In genomic region chr21:43323244-43324005, GRCh38 we compare ENCODE assay signal across 15 cellular contexts.
DNase-seq lines count a peak whose midpoint lies in the region; ATAC-seq and TF ChIP-seq lines count a peak whose summit lies in the region.
"Had no signal": no experiment of that assay in that cellular context is flagged by ENCODE, and none has a peak within 500 bp of the region (broad histone marks: within the 10 kb centered on the region; RNA-seq: fewer than 3 reads in every experiment).

No MANE protein-coding gene starts in this region.

- ATAC-seq in heart left ventricle = peak; percentile 84 to 88 (median 86)
- no peak for ATAC-seq in activated T-helper 17 cell treated with anti-CD3 and anti-CD28 coated beads, Interleukin-2, amount 50 U/mL, for 72 hours (replicated peaks)

- H3K4me1 ChIP-seq in heart left ventricle = peaks cover 0 to 23% (median 1%) of the 10 kb centered on the region in 12 donors
- peaks cover 11 to 26% of the 10 kb centered on the region in 2 donors for H3K4me1 ChIP-seq in neuronal stem cell (ENCODE audit: control insufficient read depth in 2 of 2, insufficient read depth in 1 of 2, low read depth in 1 of 2, low read length in 2 of 2)
- peaks cover 29% of the 10 kb centered on the region for H3K4me1 ChIP-seq in MM.1S (ENCODE audit: low read length)
- H3K4me1 ChIP-seq in mesendoderm (ENCODE audit: control insufficient read depth, low read depth, low read length) = no peaks in the 10 kb centered on the region

- H4K91ac ChIP-seq in neuronal stem cell (ENCODE audit: low read depth, low read length, poor library complexity) = no peak overlapping the region

- no peak overlapping the region for H2AFZ ChIP-seq in neuronal stem cell (ENCODE audit: low read length)
- no peak overlapping the region for H2AFZ ChIP-seq in MM.1S (ENCODE audit: low read length)

- no peak overlapping the region for H3K9ac ChIP-seq in neuronal stem cell (ENCODE audit: low read depth, low read length, poor library complexity)
- no peak overlapping the region for H3K9ac ChIP-seq in MM.1S (ENCODE audit: low read length)
- no peak overlapping the region for H3K9ac ChIP-seq in mesendoderm (ENCODE audit: low read length)

- H3K23ac ChIP-seq in neuronal stem cell (ENCODE audit: low read depth, low read length, poor library complexity) (peak overlapping the region; percentile 76), mesendoderm (ENCODE audit: low read length) (no peak overlapping the region)

- H3K36me3 ChIP-seq in heart left ventricle (no peaks in the 10 kb centered on the region), neuronal stem cell (replicated peaks in 1 of 2; ENCODE audit: control insufficient read depth in 2 of 2, insufficient read depth in 2 of 2, low read length in 2 of 2) (no peaks in the 10 kb centered on the region), MM.1S (replicated peaks; ENCODE audit: insufficient read depth, low read length) (no peaks in the 10 kb centered on the region), mesendoderm (ENCODE audit: control insufficient read depth, insufficient read depth, low read length) (no peaks in the 10 kb centered on the region)
- H3K36me3 ChIP-seq: thoracic aorta had no signal

- H3K27ac ChIP-seq in heart left ventricle = peak overlapping the region in 8 of 12 donors; percentile 42 to 76 (median 66)
- no peak overlapping the region for H3K27ac ChIP-seq in neuronal stem cell (replicated peaks; ENCODE audit: low read length)
- H3K27ac ChIP-seq in MM.1S (ENCODE audit: low read length) = no peak overlapping the region
- H3K27ac ChIP-seq in mesendoderm (ENCODE audit: low read depth, low read length) = no peak overlapping the region
- H3K27ac ChIP-seq: HL-60, thoracic aorta had no signal

- peaks cover 3% of the 10 kb centered on the region for H3K27me3 Mint-ChIP-seq in activated T-helper 17 cell treated with anti-CD3 and anti-CD28 coated beads, Interleukin-2, amount 50 U/mL, for 72 hours
- H3K27me3 Mint-ChIP-seq: activated naive CD8-positive, alpha-beta T cell treated with anti-CD3 and anti-CD28 coated beads, Interleukin-2, amount 10 ng/mL, durations not matched to agents 7 days and 5 days had no signal

- no peak overlapping the region for H2BK12ac ChIP-seq in neuronal stem cell (ENCODE audit: low read length)

- H2BK15ac ChIP-seq in neuronal stem cell (ENCODE audit: low read length) (peak overlapping the region; percentile 35), mesendoderm (replicated peaks; ENCODE audit: low read depth) (no peak overlapping the region)

- peak overlapping the region; percentile 60 for H3K14ac ChIP-seq in neuronal stem cell (ENCODE audit: low read length)

- no peaks in the 10 kb centered on the region for H3K79me2 ChIP-seq in MM.1S (ENCODE audit: low read length)
- no peaks in the 10 kb centered on the region for H3K79me2 ChIP-seq in mesendoderm (ENCODE audit: control insufficient read depth, insufficient read depth, low read length)

- no peak overlapping the region for H3K4me3 Mint-ChIP-seq in activated T-helper 17 cell treated with anti-CD3 and anti-CD28 coated beads, Interleukin-2, amount 50 U/mL, for 72 hours
- H3K4me3 Mint-ChIP-seq: activated naive CD8-positive, alpha-beta T cell treated with anti-CD3 and anti-CD28 coated beads, Interleukin-2, amount 10 ng/mL, durations not matched to agents 7 days and 5 days; H9 had no signal

- H3K9me3 ChIP-seq in heart left ventricle (peaks cover 0 to under 1% (median 0%) of the 10 kb centered on the region in 12 donors), neuronal stem cell (replicated peaks in 1 of 2; ENCODE audit: control insufficient read depth in 2 of 2, insufficient read depth in 1 of 2, low read depth in 1 of 2, low read length in 2 of 2) (peaks cover under 1 to 4% of the 10 kb centered on the region in 2 donors), MM.1S (replicated peaks; ENCODE audit: insufficient read depth, low read length) (no peaks in the 10 kb centered on the region)
- H3K9me3 ChIP-seq: Caco-2, thoracic aorta had no signal

- H3K4me2 ChIP-seq in neuronal stem cell (ENCODE audit: insufficient read depth, low read length, poor library complexity, severe bottlenecking) (no peak overlapping the region), MM.1S (ENCODE audit: low read depth, low read length) (no peak overlapping the region), mesendoderm (ENCODE audit: low read length) (no peak overlapping the region)

- H3K27ac Mint-ChIP-seq in activated T-helper 17 cell treated with anti-CD3 and anti-CD28 coated beads, Interleukin-2, amount 50 U/mL, for 72 hours = no peak overlapping the region

- H4K20me1 ChIP-seq in MM.1S (ENCODE audit: insufficient read depth, low read length) = no peaks in the 10 kb centered on the region

- peaks cover 16% of the 10 kb centered on the region for H3F3A ChIP-seq in MM.1S (ENCODE audit: insufficient read depth, low read length)

- no peaks in the 10 kb centered on the region for H3K9me2 ChIP-seq in MM.1S (replicated peaks; ENCODE audit: insufficient read depth, low read length)

- no peak overlapping the region for H4K5ac ChIP-seq in mesendoderm (ENCODE audit: low read length)

- 37 to 60% (median 55%) methylated on average over 14 to 23 of the region's 23 CpGs for WGBS in heart left ventricle, 4 donors
- no CpG with 5 or more reads among the region's 23 CpGs for WGBS in neuronal stem cell (ENCODE audit: extremely low coverage in 2 of 2, insufficient read length in 2 of 2, insufficient replicate concordance in 1 of 2), 2 donors
- no CpG with 5 or more reads among the region's 23 CpGs for WGBS in mesendoderm (ENCODE audit: extremely low coverage, insufficient coverage, low lambda C conversion rate)

- H3K79me1 ChIP-seq in neuronal stem cell (ENCODE audit: low read depth, low read length) (peaks cover 1% of the 10 kb centered on the region), mesendoderm (ENCODE audit: low read length) (no peaks in the 10 kb centered on the region)

- H3K4me3 ChIP-seq in AG10803 (ENCODE audit: low read length) = no peak overlapping the region
- no peak overlapping the region for H3K4me3 ChIP-seq in heart left ventricle
- H3K4me3 ChIP-seq in neuronal stem cell (ENCODE audit: low read length in 2 of 2) = no peak overlapping the region
- no peak overlapping the region for H3K4me3 ChIP-seq in MM.1S (ENCODE audit: low read length)
- H3K4me3 ChIP-seq in mesendoderm (ENCODE audit: low read length) = no peak overlapping the region
- H3K4me3 ChIP-seq: thoracic aorta had no signal

- H3K18ac ChIP-seq in neuronal stem cell (ENCODE audit: low read length) (peak overlapping the region; percentile 80), mesendoderm (ENCODE audit: low read length) (no peak overlapping the region)

- DNase-seq in AG10803 (ENCODE audit: low read depth) (peak; percentile 17), RPMI7951 (ENCODE audit: low read depth) (peak; percentile 26), heart left ventricle (peak; percentile 77 to 89 (median 86)), neuronal stem cell (ENCODE audit: low spot score) (no peak), MM.1S (no peak), cortex of kidney (lab: John Stamatoyannopoulos, UW) (no peak), mesendoderm (no peak)
- DNase-seq: activated naive CD8-positive, alpha-beta T cell treated with anti-CD3 and anti-CD28 coated beads, Interleukin-2, amount 10 ng/mL, durations not matched to agents 7 days and 5 days; Caco-2; H9; NCI-H2171 treated with DMSO at 0.1 percent for 48 hours; OCI-M1 had no signal

- H3K4ac ChIP-seq in neuronal stem cell (ENCODE audit: low read length) (peak overlapping the region; percentile 37), mesendoderm (ENCODE audit: low read depth, low read length) (no peak overlapping the region)

- no peak overlapping the region for H3K56ac ChIP-seq in mesendoderm (ENCODE audit: low read length)

- H2AK5ac ChIP-seq in neuronal stem cell (ENCODE audit: low read depth, low read length) (peak overlapping the region; percentile 79), mesendoderm (ENCODE audit: low read length) (no peak overlapping the region)

- no peaks in the 10 kb centered on the region for H3K4me1 Mint-ChIP-seq in activated T-helper 17 cell treated with anti-CD3 and anti-CD28 coated beads, Interleukin-2, amount 50 U/mL, for 72 hours

- no peaks in the 10 kb centered on the region for H3K9me3 Mint-ChIP-seq in activated T-helper 17 cell treated with anti-CD3 and anti-CD28 coated beads, Interleukin-2, amount 50 U/mL, for 72 hours

- H3K36me3 Mint-ChIP-seq in activated T-helper 17 cell treated with anti-CD3 and anti-CD28 coated beads, Interleukin-2, amount 50 U/mL, for 72 hours (ENCODE audit: low read depth) = no peaks in the 10 kb centered on the region

- TF ChIP-seq CTCF in AG10803 (conservative IDR thresholded peaks at IDR 0.05; ENCODE audit: low read length) (no peak), heart left ventricle (IDR thresholded peaks at IDR 0.05) (no peak), MM.1S (IDR thresholded peaks at IDR 0.05; ENCODE audit: low read length) (no peak)

- no peak overlapping the region for H4K8ac ChIP-seq in neuronal stem cell (ENCODE audit: low read depth, low read length)
- H4K8ac ChIP-seq in mesendoderm (ENCODE audit: low read depth, low read length) = no peak overlapping the region

- H2BK5ac ChIP-seq in neuronal stem cell (ENCODE audit: low read length) (peak overlapping the region; percentile 27), mesendoderm (ENCODE audit: low read length) (no peak overlapping the region)

- TF ChIP-seq POLR2A in heart left ventricle (IDR thresholded peaks at IDR 0.05) = no peak

- intact Hi-C loops in heart left ventricle (cut with DNase I) = loop anchor here in 1 of 10 donors (5.0 to 10.0 kb wide), 2 partner anchors 36 to 331 kb away; partner anchors contain the start of genes HSF2BP and RRP1B

- no peak overlapping the region for H2BK120ac ChIP-seq in neuronal stem cell (ENCODE audit: low read depth, low read length)
- H2BK120ac ChIP-seq in mesendoderm (ENCODE audit: low read depth, low read length) = no peak overlapping the region

- H3K27me3 ChIP-seq in heart left ventricle = no peaks in the 10 kb centered on the region
- peaks cover 0 to 3% (median 0%) of the 10 kb centered on the region in 3 experiments for H3K27me3 ChIP-seq in neuronal stem cell (ENCODE audit: control insufficient read depth in 3 of 3, insufficient read depth in 3 of 3, low read depth in 1 of 3, low read length in 3 of 3)
- H3K27me3 ChIP-seq in MM.1S (replicated peaks; ENCODE audit: insufficient read depth, low read length) = no peaks in the 10 kb centered on the region
- no peaks in the 10 kb centered on the region for H3K27me3 ChIP-seq in mesendoderm (ENCODE audit: insufficient read depth, low read length, poor library complexity)

Comparison
In these comparisons a context has a peak if more than half of its experiments do, and no peak if none do; other contexts are left out.
1. DNase-seq: peak in AG10803 (single experiment), RPMI7951 (single experiment) and heart left ventricle (5 of 5); none in neuronal stem cell (single experiment), MM.1S (single experiment), cortex of kidney (single experiment) and mesendoderm (single experiment).
2. H3K27ac ChIP-seq: peak in heart left ventricle (8 of 12); none in neuronal stem cell (single experiment), MM.1S (single experiment) and mesendoderm (single experiment).